ENCODE assay signal across 26 cellular contexts in the genomic region with DNA sequence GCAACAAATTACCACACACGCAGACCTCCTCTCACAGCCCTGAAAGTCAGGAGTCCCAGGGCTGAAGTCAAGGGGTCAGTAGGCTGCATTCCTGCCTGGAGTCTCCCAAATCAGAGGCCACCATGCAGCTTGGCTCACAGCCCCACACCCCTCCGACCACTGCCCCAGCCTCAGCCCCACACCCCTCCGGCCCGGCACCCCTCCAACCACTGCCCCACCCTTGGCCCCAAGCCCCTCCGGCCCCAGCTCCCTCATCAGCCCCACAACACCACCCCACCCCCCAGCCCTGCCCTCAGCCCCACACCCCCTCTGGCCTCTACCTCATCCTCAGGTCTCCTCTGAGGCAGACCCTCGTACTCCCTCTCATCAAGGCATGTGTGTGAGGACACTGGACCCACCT.
"Had no signal": no experiment of that assay in that cellular context is flagged by ENCODE, and none has a peak within 500 bp of the region (broad histone marks: within the 10 kb centered on the region; RNA-seq: fewer than 3 reads in every experiment).

No MANE protein-coding gene starts in this region.

- H3K9me3 Mint-ChIP-seq: activated B cell treated with CpG ODN at 0.5 μM for 24 hours; activated CD4-positive, alpha-beta memory T cell treated with anti-CD3 and anti-CD28 coated beads for 36 hours; activated CD4-positive, alpha-beta T cell treated with anti-CD3 and anti-CD28 coated beads, Interleukin-2, amount 10 ng/mL, durations not matched to agents 24 days and 14 days; activated T-helper 17 cell treated with anti-CD3 and anti-CD28 coated beads, Interleukin-2, amount 50 U/mL, for 72 hours; central memory CD8-positive, alpha-beta T cell had no signal

- H3K9me3 ChIP-seq: adrenal gland, body of pancreas had no signal

- DNase-seq: activated B cell treated with CpG ODN at 0.5 μM for 24 hours; activated CD4-positive, alpha-beta memory T cell treated with anti-CD3 and anti-CD28 coated beads for 36 hours; activated CD4-positive, alpha-beta T cell treated with anti-CD3 and anti-CD28 coated beads for 1 hour; activated CD4-positive, alpha-beta T cell treated with anti-CD3 and anti-CD28 coated beads, Interleukin-2, amount 10 ng/mL, durations not matched to agents 24 days and 14 days; activated naive CD4-positive, alpha-beta T cell treated with anti-CD3 and anti-CD28 coated beads, Interleukin-2, amount 50 U/mL, for 16 hours; activated naive CD8-positive, alpha-beta T cell treated with anti-CD3 and anti-CD28 coated beads, Interleukin-2, amount 10 ng/mL, durations not matched to agents 7 days and 5 days; activated T-cell treated with anti-CD3 and anti-CD28 coated beads for 4 hours; activated T-cell treated with anti-CD3 and anti-CD28 coated beads, Interleukin-2, amount 50 U/mL, for 48 hours; adrenal gland; anterior cingulate cortex; NCI-H1092 treated with DMSO at 0.1 percent for 48 hours; NCI-H1417 treated with DMSO at 0.1 percent for 48 hours; NCI-H1694; NCI-H2029; NCI-H2107; NCI-H510A treated with DMSO at 0.1 percent for 48 hours; NCI-H69; NK-92 treated with Interleukin-12 subunit alpha and Interleukin-12 subunit beta, amount 100 ng/mL, for 24 hours; PC-3; SIG-M5; T-helper 17 cell; T-helper 9 cell had no signal

- H3K36me3 ChIP-seq: adrenal gland had no signal

- H3K4me3 ChIP-seq: adrenal gland, body of pancreas had no signal

- H3K27ac Mint-ChIP-seq: activated B cell treated with CpG ODN at 0.5 μM for 24 hours; activated CD4-positive, alpha-beta memory T cell treated with anti-CD3 and anti-CD28 coated beads for 36 hours; activated CD4-positive, alpha-beta T cell treated with anti-CD3 and anti-CD28 coated beads, Interleukin-2, amount 10 ng/mL, durations not matched to agents 24 days and 14 days; activated naive CD8-positive, alpha-beta T cell treated with anti-CD3 and anti-CD28 coated beads, Interleukin-2, amount 10 ng/mL, durations not matched to agents 7 days and 5 days; activated T-helper 17 cell treated with anti-CD3 and anti-CD28 coated beads, Interleukin-2, amount 50 U/mL, for 72 hours; T-helper 17 cell had no signal

- ATAC-seq: activated T-helper 17 cell treated with anti-CD3 and anti-CD28 coated beads, Interleukin-2, amount 50 U/mL, for 72 hours; body of pancreas; PC-3; T-helper 17 cell had no signal

- H3K27me3 ChIP-seq: adrenal gland, body of pancreas had no signal

- H3K9ac ChIP-seq: KMS-11 had no signal

- H3K4me2 ChIP-seq: KMS-11 had no signal

- H3K4me1 Mint-ChIP-seq: activated B cell treated with CpG ODN at 0.5 μM for 24 hours had no signal

- H3K27me3 Mint-ChIP-seq: activated CD4-positive, alpha-beta T cell treated with anti-CD3 and anti-CD28 coated beads, Interleukin-2, amount 10 ng/mL, durations not matched to agents 24 days and 14 days had no signal

- H3K27ac ChIP-seq: adrenal gland, body of pancreas, KMS-11 had no signal

- H3K4me3 Mint-ChIP-seq: activated B cell treated with CpG ODN at 0.5 μM for 24 hours; activated CD4-positive, alpha-beta memory T cell treated with anti-CD3 and anti-CD28 coated beads for 36 hours; activated CD4-positive, alpha-beta T cell treated with anti-CD3 and anti-CD28 coated beads, Interleukin-2, amount 10 ng/mL, durations not matched to agents 24 days and 14 days; activated naive CD8-positive, alpha-beta T cell treated with anti-CD3 and anti-CD28 coated beads, Interleukin-2, amount 10 ng/mL, durations not matched to agents 7 days and 5 days; activated T-helper 17 cell treated with anti-CD3 and anti-CD28 coated beads, Interleukin-2, amount 50 U/mL, for 72 hours; central memory CD8-positive, alpha-beta T cell; T-helper 17 cell had no signal
